Comparison of ENCODE assay signal across 8 cellular contexts in genomic region chr2:42809876-42810125, GRCh38. TPM values are rescaled to one million over a fixed set of nuclear protein-coding genes. Genes with fewer than 3 reads are reported as not detected.
DNase-seq lines count a peak whose midpoint lies in the region; ATAC-seq and TF ChIP-seq lines count a peak whose summit lies in the region.

No MANE protein-coding gene starts in this region.

- peak overlapping the region; percentile 50 to 90 (median 58) for H3K4me3 ChIP-seq in Peyer's patch

- H3K36me3 ChIP-seq in Peyer's patch = no peaks in the 10 kb centered on the region

- H3K27ac ChIP-seq in Peyer's patch = peak overlapping the region; percentile 91 to 100 (median 98)

- TF ChIP-seq CTCF in Peyer's patch (IDR thresholded peaks at IDR 0.05) = peak in 5 of 6 experiments; percentile 12 to 54 (median 49)

- H3K27me3 ChIP-seq in Peyer's patch = no peaks in the 10 kb centered on the region

- no peaks in the 10 kb centered on the region for H3K9me3 ChIP-seq in Peyer's patch

- peak; percentile 41 for ATAC-seq in HG02970 (IDR thresholded peaks at IDR 0.05; ENCODE audit: low FRiP score, unreplicated experiment)

- in situ Hi-C loops in T47D (cut with HindIII; ENCODE audit: low pct_unique_long_range_greater_than_20kb, low sequenced_read_pairs) = no loop called here

- peaks cover 0 to 5% (median 4%) of the 10 kb centered on the region in 4 donors for H3K4me1 ChIP-seq in Peyer's patch

- DNase-seq in A172 (ENCODE audit: low spot score) (peak; percentile 62), ELR (ENCODE audit: low read depth) (peak; percentile 88), Peyer's patch (peak in 2 of 3 donors; percentile 74 to 90), T47D (ENCODE audit: low read depth in 1 of 2, low spot score in 1 of 2) (peak; percentile 57 to 78), kidney tubule cell (ENCODE audit: low spot score) (peak; percentile 90), retina (no peak)
- peak; percentile 53 to 78 for DNase-seq in stimulated activated CD8-positive, alpha-beta memory T cell treated with anti-CD3 and anti-CD28 coated beads, Interleukin-2, amount 100 ng/mL, for 48 hours (ENCODE audit: low read depth in 2 of 2)

- TF ChIP-seq POLR2A in Peyer's patch (IDR thresholded peaks at IDR 0.05) = no peak

RNA-seq across cellular contexts. Expression of gene HAAO, which starts 17.4 kb away (rescaled TPM):
- not detected in 2 replicates for total RNA-seq in A172 (2014; rRNA removed; shearing (Covaris generic))
- total RNA-seq in Peyer's patch = 10 to 100 TPM; 15.7 to 96.9 (median 49.7) TPM

RNA-seq across cellular contexts. Expression of gene OXER1, which starts 45.9 kb away (rescaled TPM):
- total RNA-seq in A172 (2014; rRNA removed; shearing (Covaris generic)) = not detected in 2 replicates
- total RNA-seq in Peyer's patch = 10 to 100 TPM in 2 of 4 donors, 1 to 10 TPM in 2; 8.2 to 25.0 (median 14.5) TPM

Comparison
In these comparisons a context has a peak if more than half of its experiments do, and no peak if none do; other contexts are left out.
1. RNA of gene HAAO, which starts 17.4 kb away (total RNA-seq): 15.7 to 96.9 TPM in Peyer's patch; not detected in A172; every median in the first group is over 10 times any median in the second.